Comparison of ENCODE assay signal across 8 cellular contexts in genomic region chr18:45974088-45974536, GRCh38. TPM values are rescaled to one million over a fixed set of nuclear protein-coding genes. Genes with fewer than 3 reads are reported as not detected.
A peak's percentile ranks its signal among the peaks of the same experiment; 100 is the strongest.
DNase-seq lines count a peak whose midpoint lies in the region; ATAC-seq, FAIRE-seq and TF ChIP-seq lines count a peak whose summit lies in the region.

No MANE protein-coding gene starts in this region.

- CTCF ChIA-PET in BJ (lab: Yijun Ruan, JAX), result interaction anchor here (0.6 to 5.9 kb wide), 23 partner anchors 10 to 310 kb away, joined by 3 to 46 read pairs (median 4); partner anchors contain the start of gene PSTPIP2

- H3K4me1 Mint-ChIP-seq in central memory CD8-positive, alpha-beta T cell, result no peaks in the 10 kb centered on the region

- no peak for DNase-seq in BJ (ENCODE audit: low read depth)
- peak; percentile 19 for DNase-seq in H54 (ENCODE audit: insufficient read length, low spot score)
- DNase-seq in NCI-H226, result peak; percentile 26
- DNase-seq in WERI-Rb-1, result peak; percentile 69
- DNase-seq in central memory CD8-positive, alpha-beta T cell (ENCODE audit: low spot score in 2 of 2), result peak; percentile 47 to 54
- peak; percentile 75 for DNase-seq in kidney tubule cell (ENCODE audit: low spot score)
- DNase-seq in stimulated activated CD4-positive, alpha-beta T cell treated with anti-CD3 and anti-CD28 coated beads, Interleukin-4, amount 100 ng/mL, for 1 hour, result peak; percentile 50

- TF ChIP-seq POLR2A in H54 (IDR thresholded peaks at IDR 0.05; ENCODE audit: low read depth, low read length), result no peak

- peak; percentile 81 for TF ChIP-seq CTCF in BJ (IDR thresholded peaks at IDR 0.05; ENCODE audit: insufficient read depth, low read depth, low read length)
- TF ChIP-seq CTCF in WERI-Rb-1 (IDR thresholded peaks at IDR 0.05; ENCODE audit: low read depth, low read length), result peak; percentile 68

- H3K4me3 ChIP-seq in BJ (ENCODE audit: low read depth, low read length), result no peak overlapping the region
- H3K4me3 ChIP-seq in WERI-Rb-1 (ENCODE audit: low read depth, low read length), result no peak overlapping the region

- H3K36me3 ChIP-seq in BJ (ENCODE audit: control insufficient read depth, insufficient read depth, low read length) (no peaks in the 10 kb centered on the region), WERI-Rb-1 (no peaks in the 10 kb centered on the region)

- peak; percentile 60 for ATAC-seq in central memory CD8-positive, alpha-beta T cell (replicated peaks; ENCODE audit: extremely low read depth, poor library complexity, severe bottlenecking)
- no peak for ATAC-seq in HG02763 (IDR thresholded peaks at IDR 0.05; ENCODE audit: unreplicated experiment)

- POLR2A ChIA-PET in BJ (lab: Charles Lee), result no interaction called here

- H3K36me3 Mint-ChIP-seq in central memory CD8-positive, alpha-beta T cell (ENCODE audit: insufficient read depth), result no peaks in the 10 kb centered on the region

- FAIRE-seq in H54 (lab: Jason Lieb, UNC), result peak; percentile 91

- no peaks in the 10 kb centered on the region for H3K9me3 Mint-ChIP-seq in central memory CD8-positive, alpha-beta T cell

- H3K4me3 Mint-ChIP-seq in central memory CD8-positive, alpha-beta T cell, result no peak overlapping the region

- no peaks in the 10 kb centered on the region for H3K27me3 ChIP-seq in BJ (ENCODE audit: control insufficient read depth, insufficient read depth, low read length)
- H3K27me3 ChIP-seq in WERI-Rb-1 (ENCODE audit: insufficient read depth, low read depth, severe bottlenecking), result no peaks in the 10 kb centered on the region

- no peak overlapping the region for H3K27ac Mint-ChIP-seq in central memory CD8-positive, alpha-beta T cell (ENCODE audit: low read depth)

- no peaks in the 10 kb centered on the region for H3K27me3 Mint-ChIP-seq in central memory CD8-positive, alpha-beta T cell

- H3K9me3 ChIP-seq in WERI-Rb-1 (ENCODE audit: severe bottlenecking), result no peaks in the 10 kb centered on the region

- H3K27ac ChIP-seq in WERI-Rb-1, result no peak overlapping the region

RNA-seq across cellular contexts. Expression of gene EPG5, which starts 7.0 kb away (rescaled TPM):
- polyA plus RNA-seq in BJ (2011; rRNA removed), result 37.8 and 38.4 TPM in 2 replicates
- polyA minus RNA-seq in BJ (2011; rRNA and poly(A)+ RNA removed), result 98.6 and 126 TPM in 2 replicates
